In genomic region chr6:131909408-131910218, GRCh38 we compare ENCODE assay signal across 9 cellular contexts. TPM values are rescaled to one million over a fixed set of nuclear protein-coding genes. Genes with fewer than 3 reads are reported as not detected.
DNase-seq lines count a peak whose midpoint lies in the region; ATAC-seq and TF ChIP-seq lines count a peak whose summit lies in the region.
"Had no signal": no experiment of that assay in that cellular context is flagged by ENCODE, and none has a peak within 500 bp of the region (broad histone marks: within the 10 kb centered on the region; RNA-seq: fewer than 3 reads in every experiment).

No MANE protein-coding gene starts in this region.

- H3K36me3 ChIP-seq in BE2C (no peaks in the 10 kb centered on the region), right lobe of liver (no peaks in the 10 kb centered on the region)

- intact Hi-C loops in right lobe of liver (cut with DNase I) = loop anchor here in 1 of 2 donors (10.0 kb wide), 1 partner anchor 125 kb away; no protein-coding TSS in a partner anchor

- H3K27me3 ChIP-seq in BE2C (peaks cover 3% of the 10 kb centered on the region; the same call in 1 of the 2 replicates), right lobe of liver (no peaks in the 10 kb centered on the region)

- DNase-seq in BE2C (peak; percentile 73), NCI-H345 (lab: John Stamatoyannopoulos, UW) (peak; percentile 76), cerebellum (ENCODE audit: low spot score) (peak; percentile 18), right lobe of liver (peak in 2 of 3 donors; percentile 51 to 74)
- peak; percentile 32 for DNase-seq in activated CD4-positive, alpha-beta T cell treated with anti-CD3 and anti-CD28 coated beads for 1 hour
- DNase-seq in stimulated activated CD8-positive, alpha-beta memory T cell treated with anti-CD3 and anti-CD28 coated beads, Interleukin-15, amount 100 ng/mL, for 1 hour (ENCODE audit: low read depth) = peak; percentile 65

- TF ChIP-seq POLR2A in right lobe of liver (IDR thresholded peaks at IDR 0.05) = no peak

- WGBS in right lobe of liver (ENCODE audit: insufficient coverage, low coverage, low lambda C conversion rate, missing lambda C conversion rate) = 49% methylated on average over 4 of the region's 4 CpGs

- H3K9me3 ChIP-seq in BE2C (no peaks in the 10 kb centered on the region), right lobe of liver (no peaks in the 10 kb centered on the region)

- no peaks in the 10 kb centered on the region for H3K4me1 ChIP-seq in BE2C
- H3K4me1 ChIP-seq in right lobe of liver = no peaks in the 10 kb centered on the region

- H3K27ac ChIP-seq in right lobe of liver = no peak overlapping the region

- H3K4me3 ChIP-seq in BE2C (ENCODE audit: low read depth, low read length) (no peak overlapping the region), right lobe of liver (no peak overlapping the region)

- peak; percentile 97 for ATAC-seq in GM18873 (IDR thresholded peaks at IDR 0.05; ENCODE audit: low FRiP score, unreplicated experiment)
- peak; percentile 94 for ATAC-seq in HG03095 (IDR thresholded peaks at IDR 0.05; ENCODE audit: unreplicated experiment)
- ATAC-seq in right lobe of liver = peak; percentile 89 to 94 (median 92)

- TF ChIP-seq CTCF in BE2C (IDR thresholded peaks at IDR 0.05; ENCODE audit: low read depth, low read length) (peak; percentile 89), right lobe of liver (IDR thresholded peaks at IDR 0.05) (peak; percentile 87 to 92 (median 89))

RNA-seq across cellular contexts. Expression of gene CCN2, which starts 41.6 kb away (rescaled TPM):
- 0.25 TPM for polyA plus RNA-seq in BE2C (2012; ENCODE audit: insufficient read depth, insufficient read length, low read depth)
- 8.5 TPM for total RNA-seq in cerebellum
- total RNA-seq in right lobe of liver = 10 to 100 TPM in 5 of 6 experiments, 1 to 10 TPM in 1; 3.4 to 82.9 (median 54.3) TPM
- total RNA-seq: T-helper 1 cell treated with Interleukin-12 subunit alpha and Interleukin-12 subunit beta and Interleukin-4 antibody, amounts not matched to agents 30 ng/mL and 1 ng/mL, for 36 hours had no signal

Comparison
In these comparisons a context has a peak if more than half of its experiments do, and no peak if none do; other contexts are left out.
1. DNase-seq: peak in every context shown above with its lines; median percentile 76 in NCI-H345; 73 in BE2C; 65 in stimulated activated CD8-positive, alpha-beta memory T cell treated with anti-CD3 and anti-CD28 coated beads, Interleukin-15, amount 100 ng/mL, for 1 hour; 62 in right lobe of liver; 32 in activated CD4-positive, alpha-beta T cell treated with anti-CD3 and anti-CD28 coated beads for 1 hour; 18 in cerebellum.